Comparison of ENCODE assay signal across 8 cellular contexts in genomic region chr18:55589625-55590291, GRCh38. TPM values are rescaled to one million over a fixed set of nuclear protein-coding genes. Genes with fewer than 3 reads are reported as not detected.
DNase-seq lines count a peak whose midpoint lies in the region; ATAC-seq lines count a peak whose summit lies in the region.

No MANE protein-coding gene starts in this region.

- DNase-seq in ACHN (peak; percentile 91), NCI-H446 treated with DMSO at 0.1 percent for 48 hours (lab: John Stamatoyannopoulos, UW) (peak; percentile 93), dedifferentiated amniotic fluid mesenchymal stem cell (ENCODE audit: extremely low spot score) (peak; percentile 93), left colon (peak; percentile 92 to 94)
- peak; percentile 83 for DNase-seq in activated CD4-positive, alpha-beta T cell treated with anti-CD3 and anti-CD28 coated beads for 48 hours
- DNase-seq in stimulated activated CD4-positive, alpha-beta T cell treated with anti-CD3 and anti-CD28 coated beads, Interleukin-1b, Interleukin-23, amount 100 ng/mL, for 24 hours (ENCODE audit: low read depth in 4 of 4, low spot score in 1 of 4) = peak in 3 of 4 experiments; percentile 38 to 62 (median 59)

- peak; percentile 94 for ATAC-seq in GM18909 (IDR thresholded peaks at IDR 0.05; ENCODE audit: poor library complexity, unreplicated experiment)
- ATAC-seq in HG03196 (IDR thresholded peaks at IDR 0.05; ENCODE audit: unreplicated experiment) = peak; percentile 91
- ATAC-seq in left colon = peak; percentile 98

- in situ Hi-C loops in ACHN (cut with HindIII; ENCODE audit: low pct_ligation_motif_present, low pct_unique_long_range_greater_than_20kb, low sequenced_read_pairs) = no loop called here

- intact Hi-C loops in left colon (cut with DNase I, micrococcal nuclease) = loop anchor here in 1 of 2 donors (10.0 kb wide), 2 partner anchors 265 to 345 kb away; no protein-coding TSS in a partner anchor

RNA-seq across cellular contexts. Expression of gene TCF4, which starts 1.8 kb away (rescaled TPM):
- 10 to 100 TPM; 12.3 to 30.4 TPM for total RNA-seq in left colon

Comparison
In these comparisons a context has a peak if more than half of its experiments do, and no peak if none do; other contexts are left out.
1. Peak in every context shown above with its lines: DNase-seq and ATAC-seq.